ENCODE assay signal across 2 cellular contexts in genomic region chr2:178989424-178989823, GRCh38.
DNase-seq lines count a peak whose midpoint lies in the region; ATAC-seq, FAIRE-seq and TF ChIP-seq lines count a peak whose summit lies in the region.
"Not testable (repeated sequence)": the region's sequence is repeated elsewhere in the genome, so short reads cannot be mapped to it uniquely, and the experiment has no call there.

No MANE protein-coding gene starts in this region.

- not testable (repeated sequence) for FAIRE-seq in A549 (lab: Jason Lieb, UNC)

- TF ChIP-seq EP300 in A549 (IDR thresholded peaks at IDR 0.05): not testable (repeated sequence)

- H3K36me3 ChIP-seq in HEK293 (ENCODE audit: control insufficient read depth in 2 of 2, insufficient read depth in 1 of 2, low read length in 2 of 2): not testable (repeated sequence)

- WGBS in A549 (ENCODE audit: missing lambda C conversion rate): 47% methylated on average over 1 of the region's 1 CpG

- H3K9me3 ChIP-seq in A549; HEK293 (ENCODE audit: control insufficient read depth, insufficient read depth, low read depth, low read length): not testable (repeated sequence)

- not testable (repeated sequence) for TF ChIP-seq POLR2A in A549 (IDR thresholded peaks at IDR 0.05; ENCODE audit: low read length)

- CTCF ChIA-PET in A549 (lab: Yijun Ruan, JAX): interaction anchor here (0.6 kb wide), 1 partner anchor 218 kb away, joined by 3 read pairs; no protein-coding TSS in a partner anchor
- CTCF ChIA-PET in HEK293 (lab: Yijun Ruan, JAX): not testable (repeated sequence)

- H3K4me1 ChIP-seq in A549; HEK293 (ENCODE audit: control insufficient read depth, insufficient read depth, low read length): not testable (repeated sequence)

- H3K4me3 ChIP-seq in A549; HEK293 (ENCODE audit: low read depth, low read length): not testable (repeated sequence)

- TF ChIP-seq CTCF in A549 (IDR thresholded peaks at IDR 0.05); HEK293 (tag by site-specific recombination; IDR thresholded peaks at IDR 0.05): not testable (repeated sequence)

- not testable (repeated sequence) for DNase-seq in A549 (ENCODE audit: low read depth in 1 of 2, low spot score in 1 of 2)

- H3K27ac ChIP-seq in A549; HEK293 (ENCODE audit: extremely low read depth, low read depth, low read length): not testable (repeated sequence)

- not testable (repeated sequence) for H3K4me2 ChIP-seq in A549

- POLR2A ChIA-PET in A549 (lab: Yijun Ruan, JAX): not testable (repeated sequence)
- POLR2A ChIA-PET in HEK293 (lab: Yijun Ruan, JAX): interaction anchor here (0.6 kb wide), 1 partner anchor 157 kb away, joined by 6 read pairs; no protein-coding TSS in a partner anchor

- not testable (repeated sequence) for ATAC-seq in A549

- not testable (repeated sequence) for TF ChIP-seq RAD21 in A549 (conservative IDR thresholded peaks at IDR 0.05 in 1 of 2, IDR thresholded peaks at IDR 0.05 in 1 of 2)

TF ChIP-seq in A549, 52 proteins besides CTCF, POLR2A, EP300 and RAD21:
- TF ChIP-seq ZC3H11A (IDR thresholded peaks at IDR 0.05): peak; percentile 67

TF ChIP-seq in HEK293, 187 proteins besides CTCF, POLR2A, EP300 and RAD21:
- peak; percentile 22; the same call in 1 of the 2 replicates for TF ChIP-seq REST (tag by site-specific recombination; IDR thresholded peaks at IDR 0.05)
- TF ChIP-seq ZNF623 (tag by site-specific recombination; IDR thresholded peaks at IDR 0.05): peak; percentile 48
- TF ChIP-seq ZBTB8A (tag by site-specific recombination; IDR thresholded peaks at IDR 0.05): peak; percentile 52; the same call in 1 of the 2 replicates
- peak; percentile 89 for TF ChIP-seq ZNF394 (tag by site-specific recombination; IDR thresholded peaks at IDR 0.05; ENCODE audit: borderline replicate concordance)
- TF ChIP-seq ZNF266 (tag by site-specific recombination; IDR thresholded peaks at IDR 0.05; ENCODE audit: low read depth): peak; percentile 57; the same call in 1 of the 2 replicates
- peak; percentile 80 for TF ChIP-seq ZNF518A (tag by site-specific recombination; conservative IDR thresholded peaks at IDR 0.05; ENCODE audit: low read depth)
- peak; percentile 74 for TF ChIP-seq ZNF426 (tag by site-specific recombination; IDR thresholded peaks at IDR 0.05)
- 0 out of 2 replicates have a peak, but pooled peaks have one; percentile 33 for TF ChIP-seq ZFP37 (tag by site-specific recombination; IDR thresholded peaks at IDR 0.05)
- peak; percentile 67 for TF ChIP-seq ZBTB11 (tag by site-specific recombination; conservative IDR thresholded peaks at IDR 0.05; ENCODE audit: low read depth)
- TF ChIP-seq ZNF140 (tag by site-specific recombination; IDR thresholded peaks at IDR 0.05): peak; percentile 48; the same call in 1 of the 2 replicates
- TF ChIP-seq ZNF560 (tag by site-specific recombination; IDR thresholded peaks at IDR 0.05; ENCODE audit: borderline replicate concordance): 0 out of 2 replicates have a peak, but pooled peaks have one; percentile 10
- TF ChIP-seq ZNF654 (tag by site-specific recombination; IDR thresholded peaks at IDR 0.05; ENCODE audit: low read depth): peak; percentile 35
- TF ChIP-seq ZNF555 (tag by site-specific recombination; conservative IDR thresholded peaks at IDR 0.05): peak; percentile 73
- TF ChIP-seq ZNF558 (tag by site-specific recombination; IDR thresholded peaks at IDR 0.05): 0 out of 2 replicates have a peak, but pooled peaks have one; percentile 28
